In genomic region chr15:99127773-99128172, GRCh38 we compare ENCODE assay signal across 1 cellular context.
TF ChIP-seq lines count a peak whose summit lies in the region.

No MANE protein-coding gene starts in this region.

TF ChIP-seq in HepG2, 621 proteins besides CTCF, POLR2A, EP300 and RAD21 (continued from another document):
- TF ChIP-seq, protein P1, sequence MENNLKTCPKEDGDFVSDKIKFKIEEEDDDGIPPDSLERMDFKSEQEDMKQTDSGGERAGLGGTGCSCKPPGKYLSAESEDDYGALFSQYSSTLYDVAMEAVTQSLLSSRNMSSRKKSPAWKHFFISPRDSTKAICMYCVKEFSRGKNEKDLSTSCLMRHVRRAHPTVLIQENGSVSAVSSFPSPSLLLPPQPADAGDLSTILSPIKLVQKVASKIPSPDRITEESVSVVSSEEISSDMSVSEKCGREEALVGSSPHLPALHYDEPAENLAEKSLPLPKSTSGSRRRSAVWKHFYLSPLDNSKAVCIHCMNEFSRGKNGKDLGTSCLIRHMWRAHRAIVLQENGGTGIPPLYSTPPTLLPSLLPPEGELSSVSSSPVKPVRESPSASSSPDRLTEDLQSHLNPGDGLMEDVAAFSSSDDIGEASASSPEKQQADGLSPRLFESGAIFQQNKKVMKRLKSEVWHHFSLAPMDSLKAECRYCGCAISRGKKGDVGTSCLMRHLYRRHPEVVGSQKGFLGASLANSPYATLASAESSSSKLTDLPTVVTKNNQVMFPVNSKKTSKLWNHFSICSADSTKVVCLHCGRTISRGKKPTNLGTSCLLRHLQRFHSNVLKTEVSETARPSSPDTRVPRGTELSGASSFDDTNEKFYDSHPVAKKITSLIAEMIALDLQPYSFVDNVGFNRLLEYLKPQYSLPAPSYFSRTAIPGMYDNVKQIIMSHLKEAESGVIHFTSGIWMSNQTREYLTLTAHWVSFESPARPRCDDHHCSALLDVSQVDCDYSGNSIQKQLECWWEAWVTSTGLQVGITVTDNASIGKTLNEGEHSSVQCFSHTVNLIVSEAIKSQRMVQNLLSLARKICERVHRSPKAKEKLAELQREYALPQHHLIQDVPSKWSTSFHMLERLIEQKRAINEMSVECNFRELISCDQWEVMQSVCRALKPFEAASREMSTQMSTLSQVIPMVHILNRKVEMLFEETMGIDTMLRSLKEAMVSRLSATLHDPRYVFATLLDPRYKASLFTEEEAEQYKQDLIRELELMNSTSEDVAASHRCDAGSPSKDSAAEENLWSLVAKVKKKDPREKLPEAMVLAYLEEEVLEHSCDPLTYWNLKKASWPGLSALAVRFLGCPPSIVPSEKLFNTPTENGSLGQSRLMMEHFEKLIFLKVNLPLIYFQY (CRISPR knock-in tag; IDR thresholded peaks at IDR 0.05; ENCODE audit: borderline replicate concordance), result no peak
